In the genomic region with DNA sequence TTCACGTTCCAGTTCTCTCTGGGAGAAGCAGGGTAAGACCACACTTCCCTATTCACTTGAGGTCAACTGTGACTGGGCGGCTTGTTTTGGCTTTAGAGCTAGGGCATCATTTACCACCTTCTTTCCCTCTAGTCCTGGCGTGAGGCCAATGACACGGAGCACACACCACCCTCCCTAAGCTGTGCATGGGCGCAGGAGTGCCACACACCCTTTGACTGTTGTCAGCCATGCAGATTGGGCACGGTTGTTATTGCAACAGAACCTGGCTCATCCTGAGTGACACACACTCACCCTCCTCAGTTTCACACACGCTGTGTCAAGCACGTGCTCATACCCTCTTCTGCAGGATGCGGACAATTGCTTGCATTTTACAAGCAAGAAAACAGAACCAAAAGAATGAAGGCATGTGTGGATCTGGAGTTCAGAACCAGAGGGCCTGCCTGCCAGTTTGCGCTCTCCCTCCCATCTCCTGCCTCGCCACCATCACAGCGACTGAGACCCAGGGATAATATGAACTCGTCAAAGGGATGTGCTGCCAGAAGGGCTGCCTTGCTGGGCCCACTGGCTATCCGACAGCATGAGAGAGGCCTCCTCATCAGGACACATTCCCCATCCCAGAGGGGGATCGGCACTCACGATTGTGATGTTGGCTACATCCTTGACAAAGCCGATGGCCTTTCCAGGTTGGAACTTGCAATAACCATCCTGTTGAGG, we compare ENCODE assay signal across 15 cellular contexts. TPM values are rescaled to one million over a fixed set of nuclear protein-coding genes. Genes with fewer than 3 reads are reported as not detected.
A peak's percentile ranks its signal among the peaks of the same experiment; 100 is the strongest.
DNase-seq lines count a peak whose midpoint lies in the region; ATAC-seq lines count a peak whose summit lies in the region.
"Had no signal": no experiment of that assay in that cellular context is flagged by ENCODE, and none has a peak within 500 bp of the region (broad histone marks: within the 10 kb centered on the region; RNA-seq: fewer than 3 reads in every experiment).

No MANE protein-coding gene starts in this region.

- H3K27ac ChIP-seq in BLaER1: no peak overlapping the region
- H3K27ac ChIP-seq: foreskin keratinocyte had no signal

- no peak overlapping the region for H3K4me3 ChIP-seq in BLaER1

- ATAC-seq in activated T-helper 17 cell treated with anti-CD3 and anti-CD28 coated beads, Interleukin-2, amount 50 U/mL, for 72 hours (replicated peaks): peak; percentile 3
- ATAC-seq in naive B cell (ENCODE audit: low read depth in 2 of 2) (no peak), GM19023 (IDR thresholded peaks at IDR 0.05; ENCODE audit: unreplicated experiment) (no peak)
- ATAC-seq: activated CD8-positive, alpha-beta T cell treated with anti-CD3 and anti-CD28 coated beads for 36 hours; foreskin keratinocyte had no signal

- DNase-seq in naive B cell (no peak), NCI-H187 treated with DMSO at 0.1 percent for 48 hours (lab: John Stamatoyannopoulos, UW) (no peak), NCI-H1048 (lab: John Stamatoyannopoulos, UW) (no peak), AG08395 (ENCODE audit: low spot score) (no peak)
- DNase-seq: activated CD8-positive, alpha-beta T cell treated with anti-CD3 and anti-CD28 coated beads for 36 hours; foreskin keratinocyte; HFFc6; MM.1S; NCI-H2081 treated with DMSO at 0.1 percent for 48 hours; NCI-H748 treated with DMSO at 0.1 percent for 48 hours had no signal

- H3K4me2 ChIP-seq in BLaER1: no peak overlapping the region

- H3K9me3 Mint-ChIP-seq in IgD-negative memory B cell (no peaks in the 10 kb centered on the region), naive B cell (no peaks in the 10 kb centered on the region)
- no peaks in the 10 kb centered on the region for H3K9me3 Mint-ChIP-seq in activated T-helper 17 cell treated with anti-CD3 and anti-CD28 coated beads, Interleukin-2, amount 50 U/mL, for 72 hours
- H3K9me3 Mint-ChIP-seq: activated CD8-positive, alpha-beta T cell treated with anti-CD3 and anti-CD28 coated beads for 36 hours; HFFc6; mesothelial cell of epicardium had no signal

- H4K20me1 ChIP-seq in BLaER1: 0 out of 2 replicates have a peak, but pooled peaks cover 6% of the 10 kb centered on the region

- 0 out of 2 replicates have a peak overlapping the region, but pooled peaks have one; percentile 15 for H3K9ac ChIP-seq in BLaER1

- H3K27me3 Mint-ChIP-seq in IgD-negative memory B cell: no peaks in the 10 kb centered on the region
- H3K27me3 Mint-ChIP-seq in activated T-helper 17 cell treated with anti-CD3 and anti-CD28 coated beads, Interleukin-2, amount 50 U/mL, for 72 hours: no peaks in the 10 kb centered on the region
- no peaks in the 10 kb centered on the region for H3K27me3 Mint-ChIP-seq in naive B cell
- H3K27me3 Mint-ChIP-seq: activated CD8-positive, alpha-beta T cell treated with anti-CD3 and anti-CD28 coated beads for 36 hours had no signal

- H3K36me3 Mint-ChIP-seq in IgD-negative memory B cell (peaks cover 4% of the 10 kb centered on the region), naive B cell (peaks cover 0 to 35% of the 10 kb centered on the region in 2 donors)
- H3K36me3 Mint-ChIP-seq in activated T-helper 17 cell treated with anti-CD3 and anti-CD28 coated beads, Interleukin-2, amount 50 U/mL, for 72 hours (ENCODE audit: low read depth): peaks cover 94% of the 10 kb centered on the region

- peak overlapping the region; percentile 33 to 89 (median 50) for H3K27ac Mint-ChIP-seq in IgD-negative memory B cell
- H3K27ac Mint-ChIP-seq in activated T-helper 17 cell treated with anti-CD3 and anti-CD28 coated beads, Interleukin-2, amount 50 U/mL, for 72 hours: peak overlapping the region; percentile 15
- peak overlapping the region in 4 of 6 donors; percentile 4 to 65 (median 48) for H3K27ac Mint-ChIP-seq in naive B cell
- H3K27ac Mint-ChIP-seq: activated CD8-positive, alpha-beta T cell treated with anti-CD3 and anti-CD28 coated beads for 36 hours; HFFc6 had no signal

- peaks cover 88% of the 10 kb centered on the region for H3K36me3 ChIP-seq in BLaER1

- H3K4me1 ChIP-seq in BLaER1: 0 out of 2 replicates have a peak, but pooled peaks cover 8% of the 10 kb centered on the region

- no peaks in the 10 kb centered on the region for H3K9me3 ChIP-seq in BLaER1

- H3K4me1 Mint-ChIP-seq in IgD-negative memory B cell: peaks cover 0 to 11% (median 9%) of the 10 kb centered on the region in 3 donors
- H3K4me1 Mint-ChIP-seq in activated T-helper 17 cell treated with anti-CD3 and anti-CD28 coated beads, Interleukin-2, amount 50 U/mL, for 72 hours: no peaks in the 10 kb centered on the region
- H3K4me1 Mint-ChIP-seq in naive B cell: peaks cover 5 to 19% (median 16%) of the 10 kb centered on the region in 3 donors

- no peak overlapping the region for H3K4me3 Mint-ChIP-seq in IgD-negative memory B cell
- H3K4me3 Mint-ChIP-seq in activated T-helper 17 cell treated with anti-CD3 and anti-CD28 coated beads, Interleukin-2, amount 50 U/mL, for 72 hours: no peak overlapping the region
- H3K4me3 Mint-ChIP-seq in naive B cell: no peak overlapping the region
- H3K4me3 Mint-ChIP-seq: activated CD8-positive, alpha-beta T cell treated with anti-CD3 and anti-CD28 coated beads for 36 hours; HFFc6; mesothelial cell of epicardium had no signal

- H3K27me3 ChIP-seq in BLaER1: no peaks in the 10 kb centered on the region

RNA-seq across cellular contexts. Expression of a gene that starts 17.6 kb away (rescaled TPM):
- 615 TPM for polyA plus RNA-seq in IgD-negative memory B cell
- 100 to 1,000 TPM; 306 to 503 TPM for total RNA-seq in activated T-helper 17 cell treated with anti-CD3 and anti-CD28 coated beads, Interleukin-2, amount 50 U/mL, for 72 hours
- 100 to 1,000 TPM; 260 to 480 (median 378) TPM for polyA plus RNA-seq in naive B cell (ENCODE audit: low read depth in 6 of 6)

RNA-seq across cellular contexts. Expression of a gene that starts 54.5 kb away (rescaled TPM):
- polyA plus RNA-seq in IgD-negative memory B cell: 218 TPM
- total RNA-seq in activated T-helper 17 cell treated with anti-CD3 and anti-CD28 coated beads, Interleukin-2, amount 50 U/mL, for 72 hours: 100 to 1,000 TPM; 242 to 244 TPM
- polyA plus RNA-seq in naive B cell (ENCODE audit: low read depth in 6 of 6): 100 to 1,000 TPM; 213 to 250 (median 243) TPM
